ENCODE assay signal across 1 cellular context in the genomic region with DNA sequence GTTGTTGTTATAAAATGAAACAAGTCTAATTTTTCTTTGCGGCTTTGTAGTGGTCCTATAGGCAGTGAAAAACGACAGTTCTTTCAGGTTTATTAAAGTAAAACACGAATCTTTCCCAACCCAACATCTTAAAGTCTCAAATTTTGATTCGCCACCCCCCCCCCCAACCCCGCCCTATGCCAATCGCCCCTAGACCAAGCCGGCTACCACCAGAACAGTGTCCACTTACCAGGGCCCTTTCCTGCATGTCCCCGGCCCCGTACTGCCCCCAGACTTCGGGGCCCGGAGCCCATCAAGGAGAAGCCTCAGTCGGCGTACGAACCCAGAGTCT.
TF ChIP-seq lines count a peak whose summit lies in the region.

No MANE protein-coding gene starts in this region.

TF ChIP-seq in HEK293, 187 proteins besides CTCF, POLR2A, EP300 and RAD21 (continued from another document):
- TF ChIP-seq, protein P1, sequence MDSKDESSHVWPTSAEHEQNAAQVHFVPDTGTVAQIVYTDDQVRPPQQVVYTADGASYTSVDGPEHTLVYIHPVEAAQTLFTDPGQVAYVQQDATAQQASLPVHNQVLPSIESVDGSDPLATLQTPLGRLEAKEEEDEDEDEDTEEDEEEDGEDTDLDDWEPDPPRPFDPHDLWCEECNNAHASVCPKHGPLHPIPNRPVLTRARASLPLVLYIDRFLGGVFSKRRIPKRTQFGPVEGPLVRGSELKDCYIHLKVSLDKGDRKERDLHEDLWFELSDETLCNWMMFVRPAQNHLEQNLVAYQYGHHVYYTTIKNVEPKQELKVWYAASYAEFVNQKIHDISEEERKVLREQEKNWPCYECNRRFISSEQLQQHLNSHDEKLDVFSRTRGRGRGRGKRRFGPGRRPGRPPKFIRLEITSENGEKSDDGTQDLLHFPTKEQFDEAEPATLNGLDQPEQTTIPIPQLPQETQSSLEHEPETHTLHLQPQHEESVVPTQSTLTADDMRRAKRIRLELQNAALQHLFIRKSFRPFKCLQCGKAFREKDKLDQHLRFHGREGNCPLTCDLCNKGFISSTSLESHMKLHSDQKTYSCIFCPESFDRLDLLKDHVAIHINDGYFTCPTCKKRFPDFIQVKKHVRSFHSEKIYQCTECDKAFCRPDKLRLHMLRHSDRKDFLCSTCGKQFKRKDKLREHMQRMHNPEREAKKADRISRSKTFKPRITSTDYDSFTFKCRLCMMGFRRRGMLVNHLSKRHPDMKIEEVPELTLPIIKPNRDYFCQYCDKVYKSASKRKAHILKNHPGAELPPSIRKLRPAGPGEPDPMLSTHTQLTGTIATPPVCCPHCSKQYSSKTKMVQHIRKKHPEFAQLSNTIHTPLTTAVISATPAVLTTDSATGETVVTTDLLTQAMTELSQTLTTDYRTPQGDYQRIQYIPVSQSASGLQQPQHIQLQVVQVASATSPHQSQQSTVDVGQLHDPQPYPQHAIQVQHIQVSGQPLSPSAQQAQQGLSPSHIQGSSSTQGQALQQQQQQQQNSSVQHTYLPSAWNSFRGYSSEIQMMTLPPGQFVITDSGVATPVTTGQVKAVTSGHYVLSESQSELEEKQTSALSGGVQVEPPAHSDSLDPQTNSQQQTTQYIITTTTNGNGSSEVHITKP (tag by site-specific recombination; IDR thresholded peaks at IDR 0.05) = no peak
- no peak for TF ChIP-seq ZNF221 (tag by site-specific recombination; IDR thresholded peaks at IDR 0.05; ENCODE audit: borderline replicate concordance)
